In genomic region chr7:113060100-113060499, GRCh38 we compare ENCODE assay signal across 21 cellular contexts.
"Had no signal": no experiment of that assay in that cellular context is flagged by ENCODE, and none has a peak within 500 bp of the region (broad histone marks: within the 10 kb centered on the region; RNA-seq: fewer than 3 reads in every experiment).

No MANE protein-coding gene starts in this region.

- H3K4me3 ChIP-seq: heart left ventricle, ovary, prostate gland, spleen, thoracic aorta, upper lobe of left lung had no signal

- ATAC-seq: activated CD8-positive, alpha-beta memory T cell treated with anti-CD3 and anti-CD28 coated beads, Interleukin-2, amount 10 ng/mL, durations not matched to agents 7 days and 5 days; activated CD8-positive, alpha-beta T cell treated with anti-CD3 and anti-CD28 coated beads for 36 hours; activated naive CD8-positive, alpha-beta T cell treated with anti-CD3 and anti-CD28 coated beads, Interleukin-2, amount 50 U/mL, for 24 hours; heart left ventricle; left cardiac atrium; natural killer cell treated with Interleukin-12 subunit alpha and Interleukin-12 subunit beta and Interleukin-15 and Interleukin-18, amount 100 ng/mL, for 72 hours had no signal

- DNase-seq: activated CD4-positive, alpha-beta T cell treated with anti-CD3 and anti-CD28 coated beads, Interleukin-2, amount 10 ng/mL, durations not matched to agents 7 days and 5 days; activated CD4-positive, CD25-positive, alpha-beta regulatory T cell treated with anti-CD3 and anti-CD28 coated beads, Interleukin-2, amount 50 U/mL, for 72 hours; activated CD8-positive, alpha-beta memory T cell treated with anti-CD3 and anti-CD28 coated beads, Interleukin-2, amount 10 ng/mL, durations not matched to agents 7 days and 5 days; activated CD8-positive, alpha-beta T cell treated with anti-CD3 and anti-CD28 coated beads for 36 hours; activated gamma-delta T cell; activated naive CD4-positive, alpha-beta T cell treated with anti-CD3 and anti-CD28 coated beads, Interleukin-2, amount 50 U/mL, for 16 hours; activated naive CD8-positive, alpha-beta T cell treated with anti-CD3 and anti-CD28 coated beads, Interleukin-2, amount 50 U/mL, for 24 hours; activated T-cell treated with anti-CD3 and anti-CD28 coated beads for 4 hours; heart left ventricle; islet precursor cell; left cardiac atrium; midbrain; ovary; spleen; stimulated activated CD4-positive, alpha-beta T cell treated with anti-CD3 and anti-CD28 coated beads, Interleukin-4, amount 100 ng/mL, for 1 hour; stimulated activated naive CD4-positive, alpha-beta T cell treated with Interleukin-2 at 50 U/mL for 16 hours; upper lobe of left lung; WERI-Rb-1 had no signal
